In the genomic region with DNA sequence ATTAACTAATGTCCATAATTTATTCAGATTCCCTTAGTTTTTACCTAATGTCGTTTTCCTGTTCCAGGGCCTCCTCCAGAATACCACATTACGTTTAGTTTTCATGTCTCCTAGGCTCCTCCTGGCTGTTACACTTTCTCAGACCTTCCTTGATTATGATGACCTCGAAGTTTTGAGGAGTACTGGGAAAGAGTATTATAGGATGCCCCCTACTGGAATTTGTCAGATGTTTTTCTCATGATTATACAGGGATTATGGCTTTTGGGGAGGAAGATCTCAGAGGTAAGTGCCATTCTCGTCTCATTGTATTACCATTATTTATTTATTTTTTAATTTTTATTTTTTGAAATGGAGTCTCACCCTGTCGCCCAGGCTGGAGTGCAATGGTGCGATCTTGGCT, we compare ENCODE assay signal across 8 cellular contexts. TPM values are rescaled to one million over a fixed set of nuclear protein-coding genes. Genes with fewer than 3 reads are reported as not detected.
DNase-seq lines count a peak whose midpoint lies in the region; ATAC-seq and TF ChIP-seq lines count a peak whose summit lies in the region.

No MANE protein-coding gene starts in this region.

- peaks cover 15% of the 10 kb centered on the region for H3K4me1 Mint-ChIP-seq in activated T-helper 1 cell treated with anti-CD3 and anti-CD28 coated beads, Interleukin-12 subunit alpha, Interleukin-12 subunit beta, Interleukin-2, Interleukin-4 antibody, amounts not matched to agents 30 ng/mL and 10 ng/mL and 1 ng/mL, durations not matched to agents 14 hours and 24 hours and 36 hours (ENCODE audit: low read depth)

- H3K27ac ChIP-seq in HCT116 (ENCODE audit: low read depth, low read length) (no peak overlapping the region), RWPE1 (no peak overlapping the region), spleen (no peak overlapping the region)

- WGBS in spleen, 5 donors, result 46 to 59% (median 48%) methylated on average over 6 of the region's 6 CpGs

- no peaks in the 10 kb centered on the region for H4K20me1 ChIP-seq in HCT116 (ENCODE audit: insufficient read depth)

- peak; percentile 95 for ATAC-seq in HCT116

- TF ChIP-seq RAD21 in HCT116 (IDR thresholded peaks at IDR 0.05; ENCODE audit: low read depth), result peak; percentile 83

- H3K27me3 ChIP-seq in HCT116 (ENCODE audit: insufficient read depth, low read length) (no peaks in the 10 kb centered on the region), spleen (replicated peaks in 1 of 7) (no peaks in the 10 kb centered on the region)

- no peak overlapping the region for H3K27ac Mint-ChIP-seq in activated T-helper 1 cell treated with anti-CD3 and anti-CD28 coated beads, Interleukin-12 subunit alpha, Interleukin-12 subunit beta, Interleukin-2, Interleukin-4 antibody, amounts not matched to agents 30 ng/mL and 10 ng/mL and 1 ng/mL, durations not matched to agents 14 hours and 24 hours and 36 hours

- intact Hi-C loops in HCT116 (cut with micrococcal nuclease), result loop anchor here (2.0 to 10.0 kb wide), 3 partner anchors 24 to 98 kb away; a partner anchor contains a TSS
- intact Hi-C loops in spleen (cut with DNase I; ENCODE audit: low total_unique reads), result no loop called here
- intact Hi-C loops in activated T-helper 1 cell treated with anti-CD3 and anti-CD28 coated beads, Interleukin-12 subunit alpha, Interleukin-12 subunit beta, Interleukin-2, Interleukin-4 antibody, amounts not matched to agents 30 ng/mL and 10 ng/mL and 1 ng/mL, durations not matched to agents 14 hours and 24 hours and 36 hours (cut with micrococcal nuclease), result loop anchor here (1.0 kb wide), 1 partner anchor 24 kb away; no protein-coding TSS in a partner anchor

- peak overlapping the region; percentile 17; the same call in 1 of the 2 replicates for H3K4me2 ChIP-seq in HCT116 (ENCODE audit: low read length)

- POLR2A ChIA-PET in HCT116 (lab: Charles Lee), result interaction anchor here (0.8 to 4.3 kb wide), 4 partner anchors 81 to 176 kb away, joined by 3 to 18 read pairs (median 3); a partner anchor contains a TSS
- POLR2A ChIA-PET in RWPE1 (lab: Yijun Ruan, JAX; ENCODE audit: low non-redundant PET), result no interaction called here

- no peaks in the 10 kb centered on the region for H3K79me2 ChIP-seq in HCT116 (ENCODE audit: insufficient read depth, low read length)

- H2AFZ ChIP-seq in HCT116 (ENCODE audit: low read depth, low read length, poor library complexity, severe bottlenecking), result peak overlapping the region; percentile 83

- H3K9me2 ChIP-seq in HCT116 (ENCODE audit: insufficient read depth), result no peaks in the 10 kb centered on the region

- peaks cover 6% of the 10 kb centered on the region for H3K27me3 Mint-ChIP-seq in activated T-helper 1 cell treated with anti-CD3 and anti-CD28 coated beads, Interleukin-12 subunit alpha, Interleukin-12 subunit beta, Interleukin-2, Interleukin-4 antibody, amounts not matched to agents 30 ng/mL and 10 ng/mL and 1 ng/mL, durations not matched to agents 14 hours and 24 hours and 36 hours (ENCODE audit: insufficient read depth)

- H3K9me3 ChIP-seq in HCT116 (ENCODE audit: control insufficient read depth in 1 of 2, insufficient read depth in 1 of 2, low read depth in 1 of 2, low read length in 2 of 2) (no peaks in the 10 kb centered on the region), spleen (no peaks in the 10 kb centered on the region)

- RAD21 ChIA-PET in HCT116 (lab: Charles Lee; ENCODE audit: low non-redundant PET in 1 of 2, low total read pairs in 2 of 2, uncharacterized antibody in 2 of 2, unreplicated experiment in 2 of 2), result interaction anchor here in 1 of 2 experiments (0.7 to 0.9 kb wide), 2 partner anchors 14 to 97 kb away, joined by 3 read pairs; no protein-coding TSS in a partner anchor

- H3K4me3 ChIP-seq in HCT116 (replicated peaks in 1 of 2; ENCODE audit: low read depth in 1 of 2, low read length in 2 of 2), result no peak overlapping the region
- no peak overlapping the region for H3K4me3 ChIP-seq in spleen

- H3K36me3 ChIP-seq in HCT116 (ENCODE audit: control insufficient read depth in 1 of 2, insufficient read depth in 2 of 2, low read length in 2 of 2) (no peaks in the 10 kb centered on the region), spleen (no peaks in the 10 kb centered on the region)

- TF ChIP-seq POLR2A in HCT116 (IDR thresholded peaks at IDR 0.05; ENCODE audit: borderline replicate concordance, extremely low read depth, insufficient read depth, insufficient read length) (no peak), spleen (IDR thresholded peaks at IDR 0.05) (no peak)

- DNase-seq in AG08396 (ENCODE audit: low spot score) (peak; percentile 50), HCT116 (ENCODE audit: low read depth, low spot score) (peak; percentile 56), RWPE1 (ENCODE audit: low spot score) (peak; percentile 16), foreskin melanocyte (peak; percentile 28), spleen (no peak), amniotic stem cell (lab: John Stamatoyannopoulos, UW) (no peak), DMS153 (lab: John Stamatoyannopoulos, UW) (no peak)
- no peak for DNase-seq in activated T-helper 1 cell treated with anti-CD3 and anti-CD28 coated beads, Interleukin-12 subunit alpha, Interleukin-12 subunit beta, Interleukin-2, Interleukin-4 antibody, amounts not matched to agents 30 ng/mL and 10 ng/mL and 1 ng/mL, durations not matched to agents 14 hours and 24 hours and 36 hours (ENCODE audit: low spot score)

- CTCF ChIA-PET in HCT116 (lab: Charles Lee), result interaction anchor here (0.7 to 1.4 kb wide), 3 partner anchors 98 to 173 kb away, joined by 3 to 4 read pairs (median 3); no protein-coding TSS in a partner anchor
- CTCF ChIA-PET in RWPE1 (lab: Yijun Ruan, JAX), result no interaction called here

- TF ChIP-seq CTCF in HCT116 (IDR thresholded peaks at IDR 0.05 in 2 of 3, conservative IDR thresholded peaks at IDR 0.05 in 1 of 3; ENCODE audit: borderline replicate concordance in 1 of 3, insufficient read depth in 1 of 3, low read depth in 2 of 3, low read length in 2 of 3) (peak; percentile 43 to 89 (median 63); a peak in 5 of 6 replicates), RWPE1 (conservative IDR thresholded peaks at IDR 0.05; ENCODE audit: low read depth) (no peak; the same call in 1 of the 2 replicates), spleen (IDR thresholded peaks at IDR 0.05 in 8 of 11, conservative IDR thresholded peaks at IDR 0.05 in 3 of 11) (peak in 7 of 11 experiments; percentile 20 to 38 (median 32))

- H3K9ac ChIP-seq in HCT116 (ENCODE audit: low read length), result no peak overlapping the region

- no TSS peak for BruUV-seq in HCT116 (replicated peaks; lab: Mats Ljungman, UMichigan)

- no peaks in the 10 kb centered on the region for H3K36me3 Mint-ChIP-seq in activated T-helper 1 cell treated with anti-CD3 and anti-CD28 coated beads, Interleukin-12 subunit alpha, Interleukin-12 subunit beta, Interleukin-2, Interleukin-4 antibody, amounts not matched to agents 30 ng/mL and 10 ng/mL and 1 ng/mL, durations not matched to agents 14 hours and 24 hours and 36 hours (ENCODE audit: low read depth)

- no peaks in the 10 kb centered on the region for H3K9me3 Mint-ChIP-seq in activated T-helper 1 cell treated with anti-CD3 and anti-CD28 coated beads, Interleukin-12 subunit alpha, Interleukin-12 subunit beta, Interleukin-2, Interleukin-4 antibody, amounts not matched to agents 30 ng/mL and 10 ng/mL and 1 ng/mL, durations not matched to agents 14 hours and 24 hours and 36 hours

- H3K4me1 ChIP-seq in HCT116 (ENCODE audit: control insufficient read depth in 1 of 2, insufficient read depth in 2 of 2, low read length in 2 of 2), result peaks cover 0 to 9% of the 10 kb centered on the region in 2 experiments; a peak in 1 of 4 replicates
- H3K4me1 ChIP-seq in spleen, result peaks cover 0 to 15% (median 10%) of the 10 kb centered on the region in 6 donors

- H3K4me3 Mint-ChIP-seq in activated T-helper 1 cell treated with anti-CD3 and anti-CD28 coated beads, Interleukin-12 subunit alpha, Interleukin-12 subunit beta, Interleukin-2, Interleukin-4 antibody, amounts not matched to agents 30 ng/mL and 10 ng/mL and 1 ng/mL, durations not matched to agents 14 hours and 24 hours and 36 hours, result no peak overlapping the region

TF ChIP-seq in HCT116, 20 proteins besides CTCF, POLR2A, EP300 and RAD21 (continues in another document):
- TF ChIP-seq, protein P1, sequence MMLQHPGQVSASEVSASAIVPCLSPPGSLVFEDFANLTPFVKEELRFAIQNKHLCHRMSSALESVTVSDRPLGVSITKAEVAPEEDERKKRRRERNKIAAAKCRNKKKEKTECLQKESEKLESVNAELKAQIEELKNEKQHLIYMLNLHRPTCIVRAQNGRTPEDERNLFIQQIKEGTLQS (IDR thresholded peaks at IDR 0.05), result no peak

RNA-seq across cellular contexts. Expression of a gene that starts 17.7 kb away (rescaled TPM):
- total RNA-seq in HCT116 (2021; ENCODE audit: unreplicated experiment) (2.4 TPM), spleen (100 to 1,000 TPM; 235 to 451 (median 312) TPM)
- polyA plus RNA-seq in HCT116 (2012), result 0.98 and 1.4 TPM in 2 replicates
- polyA plus RNA-seq in spleen, result 100 to 1,000 TPM; 102 to 179 (median 128) TPM
- 1.6 and 2.4 TPM in 2 replicates for total RNA-seq in activated T-helper 1 cell treated with anti-CD3 and anti-CD28 coated beads, Interleukin-12 subunit alpha, Interleukin-12 subunit beta, Interleukin-2, Interleukin-4 antibody, amounts not matched to agents 30 ng/mL and 10 ng/mL and 1 ng/mL, durations not matched to agents 14 hours and 24 hours and 36 hours

RNA-seq across cellular contexts. Expression of a gene that starts 24.6 kb away (rescaled TPM):
- total RNA-seq in HCT116 (2021; ENCODE audit: unreplicated experiment), result 45.8 TPM
- polyA plus RNA-seq in HCT116 (2012), result 21.9 and 30.0 TPM in 2 replicates
- total RNA-seq in spleen, result 10 to 100 TPM; 28.8 to 52.5 (median 40.8) TPM
- 10 to 100 TPM in 2 of 3 donors, 1 to 10 TPM in 1; 9.7 to 13.5 (median 11.2) TPM for polyA plus RNA-seq in spleen
- 27.9 and 30.0 TPM in 2 replicates for total RNA-seq in activated T-helper 1 cell treated with anti-CD3 and anti-CD28 coated beads, Interleukin-12 subunit alpha, Interleukin-12 subunit beta, Interleukin-2, Interleukin-4 antibody, amounts not matched to agents 30 ng/mL and 10 ng/mL and 1 ng/mL, durations not matched to agents 14 hours and 24 hours and 36 hours

RNA-seq across cellular contexts. Expression of a gene that starts 49.4 kb away (rescaled TPM):
- 4.3 TPM for total RNA-seq in HCT116 (2021; ENCODE audit: unreplicated experiment)
- polyA plus RNA-seq in HCT116 (2012), result 1.0 and 1.4 TPM in 2 replicates
- 100 to 1,000 TPM; 188 to 421 (median 289) TPM for total RNA-seq in spleen
- polyA plus RNA-seq in spleen, result 100 to 1,000 TPM in 2 of 3 donors, 10 to 100 TPM in 1; 91.8 to 183 (median 154) TPM
- total RNA-seq in activated T-helper 1 cell treated with anti-CD3 and anti-CD28 coated beads, Interleukin-12 subunit alpha, Interleukin-12 subunit beta, Interleukin-2, Interleukin-4 antibody, amounts not matched to agents 30 ng/mL and 10 ng/mL and 1 ng/mL, durations not matched to agents 14 hours and 24 hours and 36 hours, result 1.7 and 2.0 TPM in 2 replicates

Comparison
In these comparisons a context has a peak if more than half of its experiments do, and no peak if none do; other contexts are left out.
1. DNase-seq: peak in AG08396 (single experiment), HCT116 (single experiment), RWPE1 (single experiment) and foreskin melanocyte (single experiment); none in spleen (single experiment), activated T-helper 1 cell treated with anti-CD3 and anti-CD28 coated beads, Interleukin-12 subunit alpha, Interleukin-12 subunit beta, Interleukin-2, Interleukin-4 antibody, amounts not matched to agents 30 ng/mL and 10 ng/mL and 1 ng/mL, durations not matched to agents 14 hours and 24 hours and 36 hours (single experiment), amniotic stem cell (single experiment) and DMS153 (single experiment).
2. RNA of a gene that starts 17.7 kb away (total RNA-seq): 235 to 451 TPM in spleen; 1.6 to 2.4 TPM in activated T-helper 1 cell treated with anti-CD3 and anti-CD28 coated beads, Interleukin-12 subunit alpha, Interleukin-12 subunit beta, Interleukin-2, Interleukin-4 antibody, amounts not matched to agents 30 ng/mL and 10 ng/mL and 1 ng/mL, durations not matched to agents 14 hours and 24 hours and 36 hours and 2.4 TPM in HCT116 (single experiment); every median in the first group is over 10 times any median in the second.
3. RNA of a gene that starts 49.4 kb away (total RNA-seq): 188 to 421 TPM in spleen; 4.3 TPM in HCT116 (single experiment) and 1.7 to 2.0 TPM in activated T-helper 1 cell treated with anti-CD3 and anti-CD28 coated beads, Interleukin-12 subunit alpha, Interleukin-12 subunit beta, Interleukin-2, Interleukin-4 antibody, amounts not matched to agents 30 ng/mL and 10 ng/mL and 1 ng/mL, durations not matched to agents 14 hours and 24 hours and 36 hours; every median in the first group is over 10 times any median in the second.